In genomic region chr13:61728468-61728867, GRCh38 we compare ENCODE assay signal across 17 cellular contexts.
DNase-seq lines count a peak whose midpoint lies in the region; ATAC-seq, FAIRE-seq and TF ChIP-seq lines count a peak whose summit lies in the region.
"Had no signal": no experiment of that assay in that cellular context is flagged by ENCODE, and none has a peak within 500 bp of the region (broad histone marks: within the 10 kb centered on the region; RNA-seq: fewer than 3 reads in every experiment).

No MANE protein-coding gene starts in this region.

- no peak overlapping the region for H3K4me3 ChIP-seq in right atrium auricular region
- H3K4me3 ChIP-seq in adipocyte (ENCODE audit: low read length), result peak overlapping the region; percentile 2
- no peak overlapping the region for H3K4me3 ChIP-seq in upper lobe of right lung
- H3K4me3 ChIP-seq: body of pancreas, GM12878, Peyer's patch had no signal

- ATAC-seq in Right ventricle myocardium superior (ENCODE audit: poor library complexity) (peak; percentile 64), left ventricle myocardium superior (peak; percentile 44), upper lobe of right lung (peak; percentile 53), GM18873 (IDR thresholded peaks at IDR 0.05; ENCODE audit: low FRiP score, unreplicated experiment) (no peak)
- ATAC-seq: activated T-helper 17 cell treated with anti-CD3 and anti-CD28 coated beads, Interleukin-2, amount 50 U/mL, for 72 hours; body of pancreas; GM12878 had no signal

- no peak overlapping the region for H3K9ac ChIP-seq in adipocyte (ENCODE audit: low read length)

- H3K27me3 ChIP-seq in right atrium auricular region, result no peaks in the 10 kb centered on the region
- no peaks in the 10 kb centered on the region for H3K27me3 ChIP-seq in adipocyte (replicated peaks; ENCODE audit: control insufficient read depth, insufficient read depth, low read length)
- no peaks in the 10 kb centered on the region for H3K27me3 ChIP-seq in upper lobe of right lung
- H3K27me3 ChIP-seq: body of pancreas, Peyer's patch had no signal

- H3K9me3 ChIP-seq in right atrium auricular region (no peaks in the 10 kb centered on the region), adipocyte (ENCODE audit: control insufficient read depth, low read length) (no peaks in the 10 kb centered on the region), upper lobe of right lung (no peaks in the 10 kb centered on the region)
- H3K9me3 ChIP-seq: body of pancreas, Peyer's patch had no signal

- FAIRE-seq in RCC 7860 (lab: Jason Lieb, UNC), result no peak
- FAIRE-seq: GM12878, GM19239 had no signal

- intact Hi-C loops in Right ventricle myocardium superior (cut with DNase I) (no loop called here), left ventricle myocardium superior (cut with micrococcal nuclease) (no loop called here), upper lobe of right lung (cut with DNase I) (no loop called here)

- H3K4me1 ChIP-seq in right atrium auricular region, result peaks cover 0 to 12% of the 10 kb centered on the region in 2 donors
- peaks cover 18% of the 10 kb centered on the region for H3K4me1 ChIP-seq in adipocyte (ENCODE audit: control insufficient read depth, insufficient read depth, low read length)
- no peaks in the 10 kb centered on the region for H3K4me1 ChIP-seq in upper lobe of right lung
- H3K4me1 ChIP-seq: body of pancreas, Peyer's patch had no signal

- no peak for DNase-seq in Right ventricle myocardium superior
- no peak for DNase-seq in right atrium auricular region (ENCODE audit: low spot score)
- no peak for DNase-seq in adipocyte (ENCODE audit: low read depth)
- no peak for DNase-seq in left ventricle myocardium superior
- no peak for DNase-seq in upper lobe of right lung
- no peak for DNase-seq in RCC 7860 (ENCODE audit: low spot score)
- no peak for DNase-seq in activated naive CD4-positive, alpha-beta T cell (lab: John Stamatoyannopoulos, UW)
- DNase-seq: ACHN; activated CD4-positive, alpha-beta T cell treated with anti-CD3 and anti-CD28 coated beads, Interleukin-2, amount 50 U/mL, for 4 hours; NCI-H2171 treated with DMSO at 0.1 percent for 48 hours; Peyer's patch; posterior cingulate gyrus had no signal

- H3K27ac ChIP-seq in right atrium auricular region, result no peak overlapping the region
- no peak overlapping the region for H3K27ac ChIP-seq in upper lobe of right lung
- H3K27ac ChIP-seq: body of pancreas, Peyer's patch had no signal

- H3K36me3 ChIP-seq in right atrium auricular region (no peaks in the 10 kb centered on the region), adipocyte (ENCODE audit: control insufficient read depth, insufficient read depth, low read length, severe bottlenecking) (no peaks in the 10 kb centered on the region), upper lobe of right lung (no peaks in the 10 kb centered on the region)
- H3K36me3 ChIP-seq: Peyer's patch had no signal

- no peak for TF ChIP-seq CTCF in right atrium auricular region (IDR thresholded peaks at IDR 0.05)
- no peak for TF ChIP-seq CTCF in upper lobe of right lung (IDR thresholded peaks at IDR 0.05)
